In the genomic region with DNA sequence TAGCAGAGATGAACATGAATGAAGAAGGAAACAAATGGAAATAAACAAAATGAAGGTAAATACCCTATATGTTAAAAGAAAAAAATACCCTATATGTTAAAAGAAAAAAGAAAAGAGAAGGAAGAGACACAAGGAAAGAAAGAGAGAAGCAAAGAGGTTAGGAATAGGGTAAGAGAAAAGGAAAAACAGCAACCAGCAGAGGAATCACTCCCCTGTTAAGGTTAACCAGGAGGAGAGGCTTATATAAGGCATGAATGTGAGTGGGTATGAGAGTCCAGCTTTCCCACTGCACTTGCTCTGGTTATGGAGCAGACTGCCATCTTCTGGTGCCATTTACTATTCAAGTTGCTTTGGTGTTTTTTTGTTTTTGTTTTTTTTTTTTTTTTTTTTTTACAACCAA, we compare ENCODE assay signal across 8 cellular contexts. TPM values are rescaled to one million over a fixed set of nuclear protein-coding genes. Genes with fewer than 3 reads are reported as not detected.
DNase-seq lines count a peak whose midpoint lies in the region; ATAC-seq and TF ChIP-seq lines count a peak whose summit lies in the region.

No MANE protein-coding gene starts in this region.

- H3K9me3 ChIP-seq in T-helper 17 cell (ENCODE audit: control insufficient read depth, low read length, poor library complexity, severe bottlenecking): no peaks in the 10 kb centered on the region
- no peaks in the 10 kb centered on the region for H3K9me3 ChIP-seq in spleen

- H3K4me3 Mint-ChIP-seq in T-helper 17 cell: no peak overlapping the region

- no peaks in the 10 kb centered on the region for H3K27me3 Mint-ChIP-seq in T-helper 17 cell

- TF ChIP-seq POLR2A in spleen (IDR thresholded peaks at IDR 0.05): no peak

- no peaks in the 10 kb centered on the region for H3K36me3 Mint-ChIP-seq in T-helper 17 cell (ENCODE audit: low read depth)

- H3K27me3 ChIP-seq in spleen (replicated peaks in 1 of 7): no peaks in the 10 kb centered on the region

- no peak overlapping the region for H3K4me3 ChIP-seq in spleen

- TF ChIP-seq CTCF in GM10266 (IDR thresholded peaks at IDR 0.05; ENCODE audit: control insufficient read depth, insufficient read depth, low read depth, missing control alignments) (peak; percentile 30), spleen (IDR thresholded peaks at IDR 0.05 in 8 of 11, conservative IDR thresholded peaks at IDR 0.05 in 3 of 11) (peak in 1 of 11 experiments; percentile 13)

- peaks cover 0 to 34% (median 12%) of the 10 kb centered on the region in 6 donors for H3K36me3 ChIP-seq in spleen

- no peak for ATAC-seq in T-helper 17 cell
- no peak for ATAC-seq in HG03378 (IDR thresholded peaks at IDR 0.05; ENCODE audit: unreplicated experiment)

- peak overlapping the region in 6 of 8 donors; percentile 96 to 98 (median 96) for H3K27ac ChIP-seq in spleen

- H3K27ac Mint-ChIP-seq in T-helper 17 cell: peak overlapping the region; percentile 96

- intact Hi-C loops in spleen (cut with DNase I; ENCODE audit: low total_unique reads): loop anchor here (10.0 kb wide), 1 partner anchor 175 kb away; no protein-coding TSS in a partner anchor

- DNase-seq in AG08395 (ENCODE audit: low spot score) (peak; percentile 23), GM10266 (ENCODE audit: extremely low spot score) (no peak), T-helper 17 cell (no peak), fibroblast of peridontal ligament (ENCODE audit: extremely low read depth) (peak; percentile 83), spleen (no peak), mesenteric fat pad (ENCODE audit: low spot score) (no peak), NCI-H1417 treated with DMSO at 0.1 percent for 48 hours (lab: John Stamatoyannopoulos, UW) (no peak)

- peaks cover 17 to 61% (median 39%) of the 10 kb centered on the region in 6 donors for H3K4me1 ChIP-seq in spleen

- H3K4me1 Mint-ChIP-seq in T-helper 17 cell: peaks cover 27% of the 10 kb centered on the region

RNA-seq across cellular contexts. Expression of a gene that starts 3.1 kb away (rescaled TPM):
- 10 to 100 TPM; 30.6 to 33.8 TPM for total RNA-seq in T-helper 17 cell
- 10 to 100 TPM; 18.6 to 31.7 (median 20.8) TPM for total RNA-seq in spleen
- 10 to 100 TPM; 22.1 to 36.7 (median 30.3) TPM for polyA plus RNA-seq in spleen
- total RNA-seq in mesenteric fat pad: 8.0 TPM

RNA-seq across cellular contexts. Expression of a gene that starts 7.1 kb away (rescaled TPM):
- total RNA-seq in T-helper 17 cell: 1 to 10 TPM; 3.5 to 5.0 TPM
- total RNA-seq in spleen: 10 to 100 TPM; 16.7 to 34.6 (median 24.9) TPM
- polyA plus RNA-seq in spleen: 10 to 100 TPM in 1 of 3 donors, 1 to 10 TPM in 2; 5.4 to 19.2 (median 7.5) TPM
- total RNA-seq in mesenteric fat pad: 60.1 TPM

RNA-seq across cellular contexts. Expression of a gene that starts 13.6 kb away (rescaled TPM):
- total RNA-seq in T-helper 17 cell (1 to 10 TPM; 4.6 to 5.7 TPM), spleen (10 to 100 TPM in 2 of 7 donors, 1 to 10 TPM in 5; 7.3 to 13.0 (median 9.1) TPM), mesenteric fat pad (6.8 TPM)
- 1 to 10 TPM; 3.1 to 5.4 (median 5.0) TPM for polyA plus RNA-seq in spleen

RNA-seq across cellular contexts. Expression of a gene that starts 21.7 kb away (rescaled TPM):
- total RNA-seq in T-helper 17 cell (100 to 1,000 TPM; 168 to 182 TPM), spleen (100 to 1,000 TPM in 4 of 7 donors, 10 to 100 TPM in 3; 52.1 to 152 (median 132) TPM), mesenteric fat pad (129 TPM)
- 100 to 1,000 TPM; 118 to 146 (median 132) TPM for polyA plus RNA-seq in spleen

RNA-seq across cellular contexts. Expression of a gene that starts 53.1 kb away (rescaled TPM):
- total RNA-seq in T-helper 17 cell (10 to 100 TPM in 1 of 2 donors, 1 to 10 TPM in 1; 3.7 to 10.5 TPM), spleen (10 to 100 TPM in 2 of 7 donors, 1 to 10 TPM in 5; 7.1 to 13.7 (median 8.3) TPM), mesenteric fat pad (7.0 TPM)
- polyA plus RNA-seq in spleen: 1 to 10 TPM; 5.1 to 7.1 (median 6.3) TPM

Comparison
In these comparisons a context has a peak if more than half of its experiments do, and no peak if none do; other contexts are left out.
1. DNase-seq: peak in AG08395 (single experiment) and fibroblast of peridontal ligament (single experiment); none in GM10266 (single experiment), T-helper 17 cell (0 of 3), spleen (single experiment), mesenteric fat pad (single experiment) and NCI-H1417 treated with DMSO at 0.1 percent for 48 hours (single experiment).